In the genomic region with DNA sequence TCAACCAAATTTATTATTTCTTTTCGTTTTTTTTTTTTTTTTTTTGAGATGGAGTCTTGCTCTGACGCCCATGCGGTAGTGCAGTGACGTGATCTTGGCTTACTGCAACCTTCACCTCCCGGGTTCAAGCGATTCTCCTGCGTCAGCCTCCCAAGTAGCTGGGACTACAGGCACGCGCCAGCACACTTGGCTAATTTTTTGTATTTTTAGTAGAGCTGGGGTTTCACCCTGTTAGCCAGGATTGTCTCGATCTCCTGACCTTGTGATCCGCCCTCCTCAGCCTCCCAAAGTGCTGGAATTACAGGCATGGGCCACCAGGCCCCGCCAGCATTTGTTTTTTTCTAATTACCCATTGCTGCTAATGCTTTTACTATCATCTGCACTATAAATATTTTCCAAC, we compare ENCODE assay signal across 7 cellular contexts. TPM values are rescaled to one million over a fixed set of nuclear protein-coding genes. Genes with fewer than 3 reads are reported as not detected.
"Had no signal": no experiment of that assay in that cellular context is flagged by ENCODE, and none has a peak within 500 bp of the region (broad histone marks: within the 10 kb centered on the region; RNA-seq: fewer than 3 reads in every experiment).

No MANE protein-coding gene starts in this region.

RNA-seq across cellular contexts. Expression of a gene that starts 26.5 kb away (rescaled TPM):
- total RNA-seq: GM23248, H4, H7, HepG2, HFFc6, HT1080 had no signal
- polyA plus RNA-seq: GM23248, HepG2, IgD-negative memory B cell had no signal
